Comparison of ENCODE assay signal across 8 cellular contexts in genomic region chr9:33165263-33166151, GRCh38. TPM values are rescaled to one million over a fixed set of nuclear protein-coding genes. Genes with fewer than 3 reads are reported as not detected.
DNase-seq lines count a peak whose midpoint lies in the region; ATAC-seq and TF ChIP-seq lines count a peak whose summit lies in the region.

No MANE protein-coding gene starts in this region.

- in situ Hi-C loops in gastrocnemius medialis (cut with MboI; ENCODE audit: low sequenced_read_pairs in 4 of 4): loop anchor here in 1 of 4 donors (25.0 kb wide), 1 partner anchor 778 kb away; the partner anchor contains the start of gene ACO1

- peak overlapping the region; percentile 100 for H3K4me3 Mint-ChIP-seq in activated T-helper 17 cell treated with anti-CD3 and anti-CD28 coated beads, Interleukin-2, amount 50 U/mL, for 72 hours

- peaks cover 40% of the 10 kb centered on the region for H3F3A ChIP-seq in MM.1S (ENCODE audit: insufficient read depth, low read length)

- peak overlapping the region; percentile 70 for H2AFZ ChIP-seq in MM.1S (ENCODE audit: low read length)

- H3K36me3 Mint-ChIP-seq in activated T-helper 17 cell treated with anti-CD3 and anti-CD28 coated beads, Interleukin-2, amount 50 U/mL, for 72 hours (ENCODE audit: low read depth): peaks cover 26% of the 10 kb centered on the region

- H3K9ac ChIP-seq in MM.1S (ENCODE audit: low read length): peak overlapping the region; percentile 91

- H3K4me3 ChIP-seq in MM.1S (ENCODE audit: low read length) (peak overlapping the region; percentile 93), heart left ventricle (peak overlapping the region; percentile 65 to 100 (median 91)), gastrocnemius medialis (peak overlapping the region; percentile 77 to 97 (median 90))

- H3K27ac ChIP-seq in MM.1S (ENCODE audit: low read length) (peak overlapping the region; percentile 85), heart left ventricle (peak overlapping the region; percentile 96 to 100 (median 99)), gastrocnemius medialis (peak overlapping the region; percentile 96 to 99 (median 99))

- H3K4me2 ChIP-seq in MM.1S (ENCODE audit: low read depth, low read length): peak overlapping the region; percentile 98

- peaks cover 3% of the 10 kb centered on the region for H3K9me3 Mint-ChIP-seq in activated T-helper 17 cell treated with anti-CD3 and anti-CD28 coated beads, Interleukin-2, amount 50 U/mL, for 72 hours

- peak overlapping the region; percentile 99 for H3K27ac Mint-ChIP-seq in activated T-helper 17 cell treated with anti-CD3 and anti-CD28 coated beads, Interleukin-2, amount 50 U/mL, for 72 hours

- no peak for TF ChIP-seq CTCF in MM.1S (IDR thresholded peaks at IDR 0.05; ENCODE audit: low read length)
- no peak for TF ChIP-seq CTCF in heart left ventricle (IDR thresholded peaks at IDR 0.05)
- no peak for TF ChIP-seq CTCF in gastrocnemius medialis (IDR thresholded peaks at IDR 0.05 in 4 of 5, conservative IDR thresholded peaks at IDR 0.05 in 1 of 5)

- TF ChIP-seq POLR2A in heart left ventricle (IDR thresholded peaks at IDR 0.05): peak in 1 of 2 donors; percentile 17
- peak; percentile 81 to 85 for TF ChIP-seq POLR2A in gastrocnemius medialis (IDR thresholded peaks at IDR 0.05)

- DNase-seq in Daoy (ENCODE audit: low read depth) (peak; percentile 60), MM.1S (peak; percentile 88), heart left ventricle (peak in 2 of 5 donors; percentile 46 to 48), gastrocnemius medialis (peak; percentile 64 to 78), inferior parietal cortex (ENCODE audit: extremely low spot score) (no peak)

- peaks cover 43% of the 10 kb centered on the region for H3K4me1 Mint-ChIP-seq in activated T-helper 17 cell treated with anti-CD3 and anti-CD28 coated beads, Interleukin-2, amount 50 U/mL, for 72 hours

- H3K27me3 ChIP-seq in MM.1S (replicated peaks; ENCODE audit: insufficient read depth, low read length): no peaks in the 10 kb centered on the region
- no peaks in the 10 kb centered on the region for H3K27me3 ChIP-seq in heart left ventricle
- no peaks in the 10 kb centered on the region for H3K27me3 ChIP-seq in gastrocnemius medialis

- H3K9me3 ChIP-seq in MM.1S (replicated peaks; ENCODE audit: insufficient read depth, low read length) (no peaks in the 10 kb centered on the region), heart left ventricle (no peaks in the 10 kb centered on the region), gastrocnemius medialis (no peaks in the 10 kb centered on the region)

- H3K36me3 ChIP-seq in MM.1S (replicated peaks; ENCODE audit: insufficient read depth, low read length) (no peaks in the 10 kb centered on the region), heart left ventricle (no peaks in the 10 kb centered on the region), gastrocnemius medialis (no peaks in the 10 kb centered on the region)

- WGBS in heart left ventricle, 4 donors: 12 to 22% (median 20%) methylated on average over 10 of the region's 10 CpGs

- H3K79me2 ChIP-seq in MM.1S (ENCODE audit: low read length): peaks cover 63% of the 10 kb centered on the region

- H3K9me2 ChIP-seq in MM.1S (replicated peaks; ENCODE audit: insufficient read depth, low read length): no peaks in the 10 kb centered on the region

- H4K20me1 ChIP-seq in MM.1S (ENCODE audit: insufficient read depth, low read length): no peaks in the 10 kb centered on the region

- intact Hi-C loops in heart left ventricle (cut with DNase I): loop anchor here in 7 of 10 donors (2.0 to 10.0 kb wide), 11 partner anchors 25 to 97 kb away; partner anchors contain the start of gene BAG1 (in 1 of the 7)
- intact Hi-C loops in gastrocnemius medialis (cut with DNase I; ENCODE audit: low total_unique reads): loop anchor here (2.0 kb wide), 3 partner anchors 33 to 1827 kb away; partner anchors contain the start of gene UBE2R2

- H3K4me1 ChIP-seq in MM.1S (ENCODE audit: low read length) (peaks cover 40% of the 10 kb centered on the region), heart left ventricle (peaks cover 14 to 63% (median 54%) of the 10 kb centered on the region in 12 donors), gastrocnemius medialis (peaks cover 55 to 56% of the 10 kb centered on the region in 2 donors)

- no peaks in the 10 kb centered on the region for H3K27me3 Mint-ChIP-seq in activated T-helper 17 cell treated with anti-CD3 and anti-CD28 coated beads, Interleukin-2, amount 50 U/mL, for 72 hours

- ATAC-seq in GM19463 (IDR thresholded peaks at IDR 0.05; ENCODE audit: unreplicated experiment) (peak; percentile 20), heart left ventricle (peak; percentile 1 to 15 (median 9)), gastrocnemius medialis (peak; percentile 29 to 42), HG02852 (IDR thresholded peaks at IDR 0.05; ENCODE audit: unreplicated experiment) (no peak)
- ATAC-seq in activated T-helper 17 cell treated with anti-CD3 and anti-CD28 coated beads, Interleukin-2, amount 50 U/mL, for 72 hours (replicated peaks): peak; percentile 53

RNA-seq across cellular contexts. Expression of gene B4GALT1, which starts 1.6 kb away (rescaled TPM):
- 19.1 and 19.2 TPM in 2 replicates for total RNA-seq in Daoy (2014; rRNA removed; shearing (Covaris generic))
- total RNA-seq in activated T-helper 17 cell treated with anti-CD3 and anti-CD28 coated beads, Interleukin-2, amount 50 U/mL, for 72 hours: 10 to 100 TPM; 45.4 to 57.9 TPM
- total RNA-seq in heart left ventricle (10 to 100 TPM; 27.4 to 73.3 (median 44.8) TPM), gastrocnemius medialis (10 to 100 TPM; 24.2 to 56.2 (median 42.7) TPM)
- 10 to 100 TPM; 10.6 to 37.2 TPM for polyA plus RNA-seq in heart left ventricle
